ENCODE assay signal across 8 cellular contexts in genomic region chr17:28232966-28233870, GRCh38.
DNase-seq lines count a peak whose midpoint lies in the region; ATAC-seq, FAIRE-seq and TF ChIP-seq lines count a peak whose summit lies in the region.
"Not testable (repeated sequence)": the region's sequence is repeated elsewhere in the genome, so short reads cannot be mapped to it uniquely, and the experiment has no call there.

No MANE protein-coding gene starts in this region.

- H3K27ac ChIP-seq in Panc1 (ENCODE audit: low read length); mesenchymal stem cell (ENCODE audit: low read length, poor library complexity, severe bottlenecking): not testable (repeated sequence)
- H3K27ac ChIP-seq in small intestine (ENCODE audit: low read depth in 1 of 2, low read length in 1 of 2) = peak overlapping the region in 1 of 2 donors; percentile 8

- not testable (repeated sequence) for BruUV-seq in Panc1 (replicated peaks; lab: Mats Ljungman, UMichigan)
- BruUV-seq in MCF 10A (replicated peaks; lab: Mats Ljungman, UMichigan) = TSS peak; percentile 75

- H3K4ac ChIP-seq in mesenchymal stem cell (ENCODE audit: low read depth in 1 of 2, low read length in 2 of 2) = not testable (repeated sequence)

- not testable (repeated sequence) for H3K9me3 ChIP-seq in BE2C; Panc1 (ENCODE audit: control insufficient read depth, insufficient read depth, low read depth, low read length); mesenchymal stem cell (ENCODE audit: control insufficient read depth, low read length); small intestine (ENCODE audit: control insufficient read depth, low read depth)

- TF ChIP-seq CTCF in BE2C (IDR thresholded peaks at IDR 0.05; ENCODE audit: low read depth, low read length) (peak; percentile 43), GM12872 (IDR thresholded peaks at IDR 0.05; ENCODE audit: insufficient read depth, low read depth, low read length) (peak; percentile 49), Panc1 (IDR thresholded peaks at IDR 0.05) (peak; percentile 82), MCF 10A (IDR thresholded peaks at IDR 0.05; ENCODE audit: unreplicated experiment) (peak; percentile 52), fibroblast of pulmonary artery (IDR thresholded peaks at IDR 0.05; ENCODE audit: low read length, missing control alignments) (peak; percentile 42)

- H2BK12ac ChIP-seq in mesenchymal stem cell (ENCODE audit: low read length in 2 of 2) = not testable (repeated sequence)

- in situ Hi-C loops in Panc1 (cut with HindIII; ENCODE audit: low pct_unique_long_range_greater_than_20kb, low sequenced_read_pairs) = not testable (repeated sequence)

- H3K9ac ChIP-seq in mesenchymal stem cell (ENCODE audit: low read length) = not testable (repeated sequence)

- ATAC-seq in Panc1 = not testable (repeated sequence)

- H3K27ac Mint-ChIP-seq in MCF 10A (ENCODE audit: low read depth, unreplicated experiment) = not testable (repeated sequence)

- not testable (repeated sequence) for H3K9me3 Mint-ChIP-seq in MCF 10A (ENCODE audit: unreplicated experiment)

- H3K4me3 Mint-ChIP-seq in MCF 10A (ENCODE audit: unreplicated experiment) = peak overlapping the region; percentile 38

- H3K18ac ChIP-seq in mesenchymal stem cell (ENCODE audit: low read depth in 1 of 2, low read length in 2 of 2) = not testable (repeated sequence)

- H2BK5ac ChIP-seq in mesenchymal stem cell (ENCODE audit: low read depth, low read length, poor library complexity, severe bottlenecking) = not testable (repeated sequence)

- POLR2A ChIA-PET in Panc1 (lab: Charles Lee) = not testable (repeated sequence)
- POLR2A ChIA-PET in MCF 10A (lab: Yijun Ruan, JAX) = interaction anchor here (0.7 to 4.4 kb wide), 9 partner anchors 17 to 259 kb away, joined by 3 to 28 read pairs (median 4); partner anchors contain the start of genes IFT20, TMEM97 and TNFAIP1

- not testable (repeated sequence) for H4K8ac ChIP-seq in mesenchymal stem cell (ENCODE audit: low read length)

- H3K4me1 Mint-ChIP-seq in MCF 10A (ENCODE audit: insufficient read depth, unreplicated experiment) = not testable (repeated sequence)

- H3K27me3 ChIP-seq in BE2C; Panc1 (ENCODE audit: control insufficient read depth, insufficient read depth, low read length): not testable (repeated sequence)
- H3K27me3 ChIP-seq in mesenchymal stem cell (ENCODE audit: control insufficient read depth in 1 of 2, insufficient read depth in 1 of 2, low read length in 2 of 2) (peaks cover 43 to 57% of the 10 kb centered on the region in 2 experiments), small intestine (ENCODE audit: control insufficient read depth in 2 of 2, insufficient read depth in 2 of 2, low read length in 2 of 2) (peaks cover 0 to 12% of the 10 kb centered on the region in 2 donors)

- CTCF ChIA-PET in Panc1 (lab: Charles Lee) = interaction anchor here (0.6 to 1.2 kb wide), 5 partner anchors 12 to 376 kb away, joined by 3 to 5 read pairs (median 4); partner anchors contain the start of genes IFT20 and TNFAIP1
- CTCF ChIA-PET in MCF 10A (lab: Yijun Ruan, JAX) = interaction anchor here (0.6 to 9.6 kb wide), 39 partner anchors 12 to 714 kb away, joined by 3 to 85 read pairs (median 3); partner anchors contain the start of genes ALDOC, IFT20, TMEM97 and TNFAIP1

- not testable (repeated sequence) for H3K4me1 ChIP-seq in BE2C; Panc1 (ENCODE audit: control insufficient read depth, insufficient read depth, low read length); mesenchymal stem cell (ENCODE audit: control insufficient read depth, insufficient read depth, low read depth, low read length); small intestine (ENCODE audit: control insufficient read depth in 2 of 2, insufficient read depth in 1 of 2, low read depth in 1 of 2, low read length in 1 of 2)

- H3K14ac ChIP-seq in mesenchymal stem cell (ENCODE audit: low read length in 2 of 2) = not testable (repeated sequence)

- not testable (repeated sequence) for H3K4me3 ChIP-seq in BE2C (ENCODE audit: low read depth, low read length); Panc1 (ENCODE audit: low read depth in 2 of 2, low read length in 2 of 2); fibroblast of pulmonary artery (replicated peaks; ENCODE audit: low read depth, low read length); mesenchymal stem cell (ENCODE audit: insufficient read depth in 1 of 2, low read depth in 1 of 2, low read length in 2 of 2); small intestine (ENCODE audit: low read depth in 1 of 2, low read length in 2 of 2)

- not testable (repeated sequence) for H3K79me1 ChIP-seq in mesenchymal stem cell (replicated peaks; ENCODE audit: low read length, poor library complexity, severe bottlenecking)

- H4K91ac ChIP-seq in mesenchymal stem cell (ENCODE audit: low read length) = not testable (repeated sequence)

- not testable (repeated sequence) for H2AFZ ChIP-seq in mesenchymal stem cell (ENCODE audit: low read depth, low read length)

- H3K4me2 ChIP-seq in mesenchymal stem cell (ENCODE audit: low read length, poor library complexity, severe bottlenecking) = not testable (repeated sequence)

- intact Hi-C loops in Panc1 (cut with micrococcal nuclease; ENCODE audit: unreplicated experiment) = not testable (repeated sequence)
- intact Hi-C loops in MCF 10A (cut with micrococcal nuclease) = loop anchor here (5.0 kb wide), 3 partner anchors 104 to 309 kb away; partner anchors contain the start of genes IFT20 and TNFAIP1

- not testable (repeated sequence) for H3K23ac ChIP-seq in mesenchymal stem cell (ENCODE audit: low read length in 2 of 2)

- not testable (repeated sequence) for H2BK120ac ChIP-seq in mesenchymal stem cell (ENCODE audit: low read depth, low read length)

- not testable (repeated sequence) for DNase-seq in BE2C; Panc1 (ENCODE audit: low read depth, low spot score)
- peak; percentile 35 for DNase-seq in NCI-H1105 treated with DMSO at 0.1 percent for 48 hours (lab: John Stamatoyannopoulos, UW)
- peak; percentile 39 for DNase-seq in MCF 10A (ENCODE audit: unreplicated experiment)
- DNase-seq in fibroblast of pulmonary artery (ENCODE audit: low read depth) = peak; percentile 20
- DNase-seq in mesenchymal stem cell = peak; percentile 19
- DNase-seq in small intestine = peak; percentile 49

- H2BK15ac ChIP-seq in mesenchymal stem cell (ENCODE audit: low read depth, poor library complexity, severe bottlenecking) = not testable (repeated sequence)

- not testable (repeated sequence) for H3K36me3 ChIP-seq in BE2C; Panc1 (ENCODE audit: control insufficient read depth, insufficient read depth, low read length); mesenchymal stem cell (ENCODE audit: control insufficient read depth in 1 of 2, insufficient read depth in 2 of 2, low read depth in 1 of 2, low read length in 2 of 2); small intestine (ENCODE audit: control insufficient read depth in 2 of 2, insufficient read depth in 2 of 2, low read length in 2 of 2)

- FAIRE-seq in small intestine (lab: Jason Lieb, UNC) = not testable (repeated sequence)

- H3K27me3 Mint-ChIP-seq in MCF 10A (ENCODE audit: insufficient read depth, unreplicated experiment) = not testable (repeated sequence)

- H3K36me3 Mint-ChIP-seq in MCF 10A (ENCODE audit: insufficient read depth, unreplicated experiment) = not testable (repeated sequence)

- 74% methylated on average over 17 of the region's 21 CpGs for WGBS in mesenchymal stem cell
- WGBS in small intestine, 3 donors = 14 to 45% (median 27%) methylated on average over 21 of the region's 21 CpGs

- not testable (repeated sequence) for H2AK5ac ChIP-seq in mesenchymal stem cell (ENCODE audit: low read length, severe bottlenecking)
